In genomic region chr5:79031481-79031867, GRCh38 we compare ENCODE assay signal across 3 cellular contexts.
A peak's percentile ranks its signal among the peaks of the same experiment; 100 is the strongest.
TF ChIP-seq lines count a peak whose summit lies in the region.

No MANE protein-coding gene starts in this region.

TF ChIP-seq in SK-N-SH treated with all-trans-retinoic acid at 6 μM for 48 hours, 23 proteins besides CTCF, POLR2A, EP300 and RAD21:
- TF ChIP-seq ESRRG (CRISPR knock-in tag; IDR thresholded peaks at IDR 0.05), result no peak
- no peak for TF ChIP-seq CREB5 (CRISPR knock-in tag; IDR thresholded peaks at IDR 0.05; ENCODE audit: low read depth)
- TF ChIP-seq CSDC2 (CRISPR knock-in tag; IDR thresholded peaks at IDR 0.05), result no peak
- TF ChIP-seq SNAI2 (CRISPR knock-in tag; IDR thresholded peaks at IDR 0.05), result no peak
- TF ChIP-seq TCF4 (CRISPR knock-in tag; IDR thresholded peaks at IDR 0.05; ENCODE audit: borderline replicate concordance), result 0 out of 2 replicates have a peak, but pooled peaks have one; percentile 1
- TF ChIP-seq TSHZ2 (CRISPR knock-in tag; IDR thresholded peaks at IDR 0.05), result no peak
- no peak for TF ChIP-seq ZNF8 (CRISPR knock-in tag; IDR thresholded peaks at IDR 0.05)

TF ChIP-seq in SK-N-SH, 30 proteins besides CTCF, POLR2A, EP300 and RAD21:
- TF ChIP-seq EZH2phosphoT487 (IDR thresholded peaks at IDR 0.05; ENCODE audit: borderline replicate concordance, low read depth), result no peak
TF ChIP-seq in SK-N-SH: peak in this region for 0.

TF ChIP-seq in HepG2, 621 proteins besides CTCF, POLR2A, EP300 and RAD21:
- 0 out of 2 replicates have a peak, but pooled peaks have one; percentile 39 for TF ChIP-seq ZNF317 (CRISPR knock-in tag; IDR thresholded peaks at IDR 0.05)
- TF ChIP-seq KDM5A (IDR thresholded peaks at IDR 0.05; ENCODE audit: borderline replicate concordance, low read length), result peak; percentile 11; the same call in 1 of the 2 replicates
- TF ChIP-seq WIZ (CRISPR knock-in tag; IDR thresholded peaks at IDR 0.05), result no peak
- no peak for TF ChIP-seq PRDM4 (CRISPR knock-in tag; IDR thresholded peaks at IDR 0.05; ENCODE audit: borderline replicate concordance)
- TF ChIP-seq ZNF160 (CRISPR knock-in tag; IDR thresholded peaks at IDR 0.05), result no peak
- TF ChIP-seq TBL1XR1 (IDR thresholded peaks at IDR 0.05; ENCODE audit: borderline replicate concordance, low read length, partially characterized antibody), result no peak
- no peak for TF ChIP-seq ZNF501 (CRISPR knock-in tag; IDR thresholded peaks at IDR 0.05)
- no peak for TF ChIP-seq MLXIP (CRISPR knock-in tag; IDR thresholded peaks at IDR 0.05; ENCODE audit: borderline replicate concordance)
- TF ChIP-seq ZNF136 (CRISPR knock-in tag; IDR thresholded peaks at IDR 0.05; ENCODE audit: low read depth), result no peak
- TF ChIP-seq IRF2 (CRISPR knock-in tag; IDR thresholded peaks at IDR 0.05), result no peak
